In the genomic region with DNA sequence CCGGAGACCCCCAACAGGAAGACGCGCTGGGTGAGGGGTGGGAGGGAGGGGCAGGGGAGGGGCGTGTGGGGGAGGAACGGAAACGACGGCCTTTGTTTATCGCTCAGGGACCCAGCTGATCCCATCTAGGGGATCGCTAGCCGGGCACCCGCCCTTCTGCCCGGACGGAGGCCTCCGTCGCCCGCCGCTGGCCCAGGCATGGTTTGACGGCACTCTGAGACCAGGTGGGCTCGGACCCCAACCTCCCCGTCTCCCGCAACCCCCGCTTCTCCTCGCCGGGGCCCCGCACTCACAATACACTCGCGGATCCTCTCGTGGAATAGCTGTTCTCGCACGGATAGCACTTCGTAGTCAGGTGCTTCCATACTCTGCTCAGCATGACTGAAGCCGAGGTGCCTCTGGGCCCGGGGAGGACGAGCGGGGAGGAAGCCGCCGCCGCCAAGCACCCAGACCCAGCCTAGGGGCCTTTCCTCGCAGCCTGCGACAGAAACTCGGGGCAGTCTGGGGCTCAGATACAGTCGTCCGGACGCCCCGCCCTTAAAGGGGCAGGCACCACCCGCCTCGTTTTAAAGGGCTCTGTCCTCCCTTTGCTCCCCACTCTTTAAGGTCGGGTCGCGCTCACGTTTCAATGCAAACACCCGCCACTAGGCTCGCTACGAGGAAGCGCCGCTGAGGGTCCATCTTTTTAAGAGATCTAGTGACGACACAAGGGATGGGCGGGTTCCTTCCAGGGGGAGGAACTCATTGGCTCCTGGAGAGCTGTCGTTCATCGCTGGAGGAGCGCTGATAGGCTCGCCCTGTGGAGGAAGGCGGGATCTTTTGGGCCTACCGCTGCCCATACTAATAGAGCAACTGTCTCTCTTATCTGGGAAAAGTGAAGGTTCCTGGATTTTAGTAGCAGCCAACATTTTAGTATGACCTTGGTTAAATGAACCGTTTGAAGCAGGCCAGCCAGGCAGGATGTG, we compare ENCODE assay signal across 8 cellular contexts. TPM values are rescaled to one million over a fixed set of nuclear protein-coding genes. Genes with fewer than 3 reads are reported as not detected.
DNase-seq lines count a peak whose midpoint lies in the region; ATAC-seq and TF ChIP-seq lines count a peak whose summit lies in the region.

A gene with protein sequence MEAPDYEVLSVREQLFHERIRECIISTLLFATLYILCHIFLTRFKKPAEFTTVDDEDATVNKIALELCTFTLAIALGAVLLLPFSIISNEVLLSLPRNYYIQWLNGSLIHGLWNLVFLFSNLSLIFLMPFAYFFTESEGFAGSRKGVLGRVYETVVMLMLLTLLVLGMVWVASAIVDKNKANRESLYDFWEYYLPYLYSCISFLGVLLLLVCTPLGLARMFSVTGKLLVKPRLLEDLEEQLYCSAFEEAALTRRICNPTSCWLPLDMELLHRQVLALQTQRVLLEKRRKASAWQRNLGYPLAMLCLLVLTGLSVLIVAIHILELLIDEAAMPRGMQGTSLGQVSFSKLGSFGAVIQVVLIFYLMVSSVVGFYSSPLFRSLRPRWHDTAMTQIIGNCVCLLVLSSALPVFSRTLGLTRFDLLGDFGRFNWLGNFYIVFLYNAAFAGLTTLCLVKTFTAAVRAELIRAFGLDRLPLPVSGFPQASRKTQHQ (minus strand): TSS at position 657 of the 965 bp plus-strand sequence. CDS start 292 bp downstream, at position 365.

- peaks cover 24% of the 10 kb centered on the region for H3K4me1 Mint-ChIP-seq in activated CD4-positive, alpha-beta T cell treated with anti-CD3 and anti-CD28 coated beads, Interleukin-2, amount 10 ng/mL, durations not matched to agents 24 days and 14 days

- H3K9me3 Mint-ChIP-seq in activated CD4-positive, alpha-beta T cell treated with anti-CD3 and anti-CD28 coated beads, Interleukin-2, amount 10 ng/mL, durations not matched to agents 24 days and 14 days, result no peaks in the 10 kb centered on the region

- H3K27ac ChIP-seq in colonic mucosa, result peak within 1 kb of the TSS; percentile 98
- H3K27ac ChIP-seq in layer of hippocampus (ENCODE audit: low read depth, low read length), result peak within 1 kb of the TSS; percentile 92

- peak within 1 kb of the TSS; percentile 97 for H3K4me3 Mint-ChIP-seq in activated CD4-positive, alpha-beta T cell treated with anti-CD3 and anti-CD28 coated beads, Interleukin-2, amount 10 ng/mL, durations not matched to agents 24 days and 14 days

- DNase-seq in C1 segment of cervical spinal cord (lab: John Stamatoyannopoulos, UW), result peak; percentile 48 to 97 (median 88)
- DNase-seq in NCI-H526 treated with DMSO at 0.1 percent for 48 hours (lab: John Stamatoyannopoulos, UW), result peak; percentile 94
- peak; percentile 99 for DNase-seq in activated CD4-positive, alpha-beta T cell treated with anti-CD3 and anti-CD28 coated beads, Interleukin-2, amount 10 ng/mL, durations not matched to agents 24 days and 14 days
- DNase-seq in colonic mucosa, result peak; percentile 97
- DNase-seq in stimulated activated CD4-positive, alpha-beta T cell treated with anti-CD3 and anti-CD28 coated beads, Interleukin-1b, Interleukin-23, amount 100 ng/mL, for 4 hours (ENCODE audit: low read depth in 2 of 2), result peak; percentile 81 to 90

- H3K27me3 Mint-ChIP-seq in activated CD4-positive, alpha-beta T cell treated with anti-CD3 and anti-CD28 coated beads, Interleukin-2, amount 10 ng/mL, durations not matched to agents 24 days and 14 days, result no peaks in the 10 kb centered on the region

- no peaks in the 10 kb centered on the region for H3K9me3 ChIP-seq in colonic mucosa

- peak within 1 kb of the TSS; percentile 98 for H3K4me3 ChIP-seq in colonic mucosa

- H3K36me3 ChIP-seq in colonic mucosa, result no peaks in the 10 kb centered on the region

- H3K27ac Mint-ChIP-seq in activated CD4-positive, alpha-beta T cell treated with anti-CD3 and anti-CD28 coated beads, Interleukin-2, amount 10 ng/mL, durations not matched to agents 24 days and 14 days, result peak within 1 kb of the TSS; percentile 94

- peak within 1 kb of the TSS; percentile 96 to 98 for H3K9ac ChIP-seq in colonic mucosa (ENCODE audit: low read depth in 2 of 2, low read length in 2 of 2)

- peaks cover 10% of the 10 kb centered on the region for H3K4me1 ChIP-seq in colonic mucosa

- TF ChIP-seq CTCF in colonic mucosa (IDR thresholded peaks at IDR 0.05), result peak; percentile 43

- intact Hi-C loops in activated CD4-positive, alpha-beta T cell treated with anti-CD3 and anti-CD28 coated beads, Interleukin-2, amount 10 ng/mL, durations not matched to agents 24 days and 14 days (cut with micrococcal nuclease), result loop anchor here (1.0 to 2.0 kb wide), 4 partner anchors 20 to 125 kb away; no protein-coding TSS in a partner anchor
- intact Hi-C loops in colonic mucosa (cut with DNase I), result no loop called here

- H3K27me3 ChIP-seq in colonic mucosa (no peaks in the 10 kb centered on the region), layer of hippocampus (ENCODE audit: control insufficient read depth, insufficient read depth, low read length) (no peaks in the 10 kb centered on the region)

- peak; percentile 98 for ATAC-seq in GM19324 (IDR thresholded peaks at IDR 0.05; ENCODE audit: low FRiP score, unreplicated experiment)
- peak; percentile 97 for ATAC-seq in HG03469 (IDR thresholded peaks at IDR 0.05; ENCODE audit: unreplicated experiment)

- peaks cover 10% of the 10 kb centered on the region for H3K36me3 Mint-ChIP-seq in activated CD4-positive, alpha-beta T cell treated with anti-CD3 and anti-CD28 coated beads, Interleukin-2, amount 10 ng/mL, durations not matched to agents 24 days and 14 days (ENCODE audit: low read depth)

RNA-seq across cellular contexts. Expression of the gene that starts here (rescaled TPM):
- 39.9 and 43.7 TPM in 2 replicates for total RNA-seq in activated CD4-positive, alpha-beta T cell treated with anti-CD3 and anti-CD28 coated beads, Interleukin-2, amount 10 ng/mL, durations not matched to agents 24 days and 14 days
- total RNA-seq in colonic mucosa, result 10 to 100 TPM; 36.9 to 38.2 TPM

Comparison
In these comparisons a context has a peak if more than half of its experiments do, and no peak if none do; other contexts are left out.
1. Peak in every context shown above with its lines: DNase-seq, ATAC-seq, H3K4me3 ChIP-seq and H3K27ac ChIP-seq.